9 cellular contexts compared by ENCODE assay signal in genomic region chr16:15857779-15858560, GRCh38. TPM values are rescaled to one million over a fixed set of nuclear protein-coding genes. Genes with fewer than 3 reads are reported as not detected.
A peak's percentile ranks its signal among the peaks of the same experiment; 100 is the strongest.
DNase-seq lines count a peak whose midpoint lies in the region; ATAC-seq and TF ChIP-seq lines count a peak whose summit lies in the region.
"Had no signal": no experiment of that assay in that cellular context is flagged by ENCODE, and none has a peak within 500 bp of the region (broad histone marks: within the 10 kb centered on the region; RNA-seq: fewer than 3 reads in every experiment).

No MANE protein-coding gene starts in this region.

- DNase-seq in CD4-positive, alpha-beta memory T cell: no peak
- DNase-seq in Peyer's patch (peak in 2 of 3 donors; percentile 47 to 50), fibroblast of gingiva (ENCODE audit: low read depth) (peak; percentile 8), nephron progenitor cell (peak; percentile 63), NCI-H82 (lab: John Stamatoyannopoulos, UW) (no peak), NCI-H1930 (lab: John Stamatoyannopoulos, UW) (no peak)
- no peak for DNase-seq in activated effector memory CD4-positive, alpha-beta T cell treated with anti-CD3 and anti-CD28 coated beads, Interleukin-2, amount 50 U/mL, for 16 hours

- TF ChIP-seq CTCF in Peyer's patch (IDR thresholded peaks at IDR 0.05): no peak
- no peak for TF ChIP-seq CTCF in nephron progenitor cell (IDR thresholded peaks at IDR 0.05)

- intact Hi-C loops in CD4-positive, alpha-beta memory T cell (cut with micrococcal nuclease): no loop called here

- peaks cover 29 to 30% of the 10 kb centered on the region in 2 donors for H3K27me3 Mint-ChIP-seq in CD4-positive, alpha-beta memory T cell
- H3K27me3 Mint-ChIP-seq in nephron progenitor cell (ENCODE audit: low read depth, poor library complexity): peaks cover 83% of the 10 kb centered on the region

- peaks cover 11% of the 10 kb centered on the region for H3K27me3 ChIP-seq in CD4-positive, alpha-beta memory T cell (ENCODE audit: insufficient read depth, low read length)
- H3K27me3 ChIP-seq in Peyer's patch: no peaks in the 10 kb centered on the region

- H3K4me1 ChIP-seq in CD4-positive, alpha-beta memory T cell (ENCODE audit: insufficient read depth, low read length): peaks cover 10% of the 10 kb centered on the region
- H3K4me1 ChIP-seq in Peyer's patch: peaks cover 0 to 21% (median 7%) of the 10 kb centered on the region in 4 donors

- no peak overlapping the region for H3K27ac ChIP-seq in CD4-positive, alpha-beta memory T cell (ENCODE audit: low read depth, low read length)
- peak overlapping the region; percentile 11 to 89 (median 44) for H3K27ac ChIP-seq in Peyer's patch

- POLR2A ChIA-PET in CD4-positive, alpha-beta memory T cell (lab: Charles Lee; ENCODE audit: partially characterized antibody): no interaction called here

- no peak for ATAC-seq in HG03457 (IDR thresholded peaks at IDR 0.05; ENCODE audit: unreplicated experiment)

- no peak overlapping the region for H3K4me3 ChIP-seq in CD4-positive, alpha-beta memory T cell (ENCODE audit: low read length in 2 of 2)
- peak overlapping the region; percentile 9 to 41 (median 34) for H3K4me3 ChIP-seq in Peyer's patch

- H3K27ac Mint-ChIP-seq in CD4-positive, alpha-beta memory T cell: peak overlapping the region in 1 of 7 donors; percentile 20
- H3K27ac Mint-ChIP-seq in nephron progenitor cell: no peak overlapping the region

- CTCF ChIA-PET in CD4-positive, alpha-beta memory T cell (lab: Charles Lee; ENCODE audit: partially characterized antibody): no interaction called here

- H3K36me3 ChIP-seq in CD4-positive, alpha-beta memory T cell (ENCODE audit: insufficient read depth, low read length): no peaks in the 10 kb centered on the region
- H3K36me3 ChIP-seq in Peyer's patch: no peaks in the 10 kb centered on the region

- H3K9me3 ChIP-seq in CD4-positive, alpha-beta memory T cell (ENCODE audit: control insufficient read depth in 1 of 2, low read length in 2 of 2): no peaks in the 10 kb centered on the region
- H3K9me3 ChIP-seq in Peyer's patch: no peaks in the 10 kb centered on the region

- no peaks in the 10 kb centered on the region for H3K36me3 Mint-ChIP-seq in CD4-positive, alpha-beta memory T cell
- H3K36me3 Mint-ChIP-seq in nephron progenitor cell (ENCODE audit: low read depth): no peaks in the 10 kb centered on the region

- peak overlapping the region; percentile 48 to 78 (median 66) for H3K4me3 Mint-ChIP-seq in CD4-positive, alpha-beta memory T cell
- H3K4me3 Mint-ChIP-seq in nephron progenitor cell: peak overlapping the region; percentile 83

- peaks cover 5 to 8% (median 6%) of the 10 kb centered on the region in 4 donors for H3K4me1 Mint-ChIP-seq in CD4-positive, alpha-beta memory T cell
- peaks cover 7% of the 10 kb centered on the region for H3K4me1 Mint-ChIP-seq in nephron progenitor cell

- no peak for TF ChIP-seq POLR2A in Peyer's patch (IDR thresholded peaks at IDR 0.05)

- H3K9me3 Mint-ChIP-seq in CD4-positive, alpha-beta memory T cell: no peaks in the 10 kb centered on the region
- H3K9me3 Mint-ChIP-seq in nephron progenitor cell: peaks cover 3% of the 10 kb centered on the region

RNA-seq across cellular contexts. Expression of gene MYH11, which starts 1.1 kb away (rescaled TPM):
- under 1 TPM in 1 of 2 experiments, not detected in 1; 0.26 TPM for total RNA-seq in CD4-positive, alpha-beta memory T cell
- 1 to 10 TPM in 1 of 2 donors, not detected in 1; 1.9 TPM for polyA plus RNA-seq in CD4-positive, alpha-beta memory T cell
- 100 to 1,000 TPM in 2 of 4 donors, 10 to 100 TPM in 2; 39.2 to 248 (median 131) TPM for total RNA-seq in Peyer's patch
- total RNA-seq: glomerular endothelial cell had no signal

RNA-seq across cellular contexts. Expression of gene CEP20, which starts 30.4 kb away (rescaled TPM):
- total RNA-seq in CD4-positive, alpha-beta memory T cell: 10 to 100 TPM; 22.3 to 30.4 TPM
- polyA plus RNA-seq in CD4-positive, alpha-beta memory T cell: 10 to 100 TPM; 27.9 to 42.0 TPM
- 10 to 100 TPM; 13.5 to 33.0 (median 17.4) TPM for total RNA-seq in Peyer's patch

Comparison
In these comparisons a context has a peak if more than half of its experiments do, and no peak if none do; other contexts are left out.
1. DNase-seq: peak in Peyer's patch (2 of 3), fibroblast of gingiva (single experiment) and nephron progenitor cell (single experiment); none in CD4-positive, alpha-beta memory T cell (0 of 5), NCI-H82 (single experiment), NCI-H1930 (0 of 2) and activated effector memory CD4-positive, alpha-beta T cell treated with anti-CD3 and anti-CD28 coated beads, Interleukin-2, amount 50 U/mL, for 16 hours (single experiment).
2. H3K4me3 ChIP-seq: peak in Peyer's patch (4 of 4); none in CD4-positive, alpha-beta memory T cell (0 of 2).
3. RNA of gene MYH11, which starts 1.1 kb away (total RNA-seq): 39.2 to 248 TPM in Peyer's patch; 0.26 TPM in CD4-positive, alpha-beta memory T cell; every median in the first group is over 10 times any median in the second.